Comparison of ENCODE assay signal across 23 cellular contexts in genomic region chr1:61269648-61270047, GRCh38.
DNase-seq lines count a peak whose midpoint lies in the region; ATAC-seq lines count a peak whose summit lies in the region.
"Had no signal": no experiment of that assay in that cellular context is flagged by ENCODE, and none has a peak within 500 bp of the region (broad histone marks: within the 10 kb centered on the region; RNA-seq: fewer than 3 reads in every experiment).

No MANE protein-coding gene starts in this region.

- no peak for ATAC-seq in activated CD4-positive, alpha-beta T cell treated with anti-CD3 and anti-CD28 coated beads for 36 hours
- no peak for ATAC-seq in effector memory CD8-positive, alpha-beta T cell (replicated peaks)
- ATAC-seq in HG03025 (IDR thresholded peaks at IDR 0.05; ENCODE audit: low FRiP score, unreplicated experiment): no peak
- ATAC-seq: A549, GM12878 had no signal

- no peaks in the 10 kb centered on the region for H3K9me3 Mint-ChIP-seq in activated CD4-positive, alpha-beta T cell treated with anti-CD3 and anti-CD28 coated beads for 36 hours (ENCODE audit: low read depth)
- no peaks in the 10 kb centered on the region for H3K9me3 Mint-ChIP-seq in effector memory CD8-positive, alpha-beta T cell
- H3K9me3 Mint-ChIP-seq: activated naive CD4-positive, alpha-beta T cell treated with anti-CD3 and anti-CD28 coated beads for 36 hours; dendritic cell treated with granulocyte-macrophage colony-stimulating factor and Interleukin-4, amounts not matched to agents 40 ng/mL and 50 ng/mL, for 4 days had no signal

- intact Hi-C loops in activated CD4-positive, alpha-beta T cell treated with anti-CD3 and anti-CD28 coated beads for 36 hours (cut with DNase I, micrococcal nuclease): loop anchor here (1.0 to 10.0 kb wide), 5 partner anchors 63 to 219 kb away; partner anchors contain the start of gene NFIA (in 1 of the 2)

- POLR2A ChIA-PET in activated CD4-positive, alpha-beta T cell treated with anti-CD3 and anti-CD28 coated beads for 36 hours (lab: Charles Lee): no interaction called here

- peaks cover 5% of the 10 kb centered on the region for H3K27me3 Mint-ChIP-seq in activated CD4-positive, alpha-beta T cell treated with anti-CD3 and anti-CD28 coated beads for 36 hours
- no peaks in the 10 kb centered on the region for H3K27me3 Mint-ChIP-seq in effector memory CD8-positive, alpha-beta T cell
- H3K27me3 Mint-ChIP-seq: dendritic cell treated with granulocyte-macrophage colony-stimulating factor and Interleukin-4, amounts not matched to agents 40 ng/mL and 50 ng/mL, for 4 days had no signal

- DNase-seq in activated CD4-positive, alpha-beta T cell treated with anti-CD3 and anti-CD28 coated beads for 36 hours: no peak
- no peak for DNase-seq in activated CD4-positive, alpha-beta T cell treated with anti-CD3 and anti-CD28 coated beads for 4 hours
- DNase-seq in NCI-H526 (lab: John Stamatoyannopoulos, UW) (peak; percentile 35 to 43), pons (ENCODE audit: low spot score) (peak; percentile 81), C1 segment of cervical spinal cord (lab: John Stamatoyannopoulos, UW) (no peak), Ammon's horn (ENCODE audit: low spot score) (no peak)
- DNase-seq in effector memory CD8-positive, alpha-beta T cell: no peak
- DNase-seq: activated CD4-positive, alpha-beta T cell treated with anti-CD3 and anti-CD28 coated beads, Interleukin-2, amount 50 U/mL, for 48 hours; activated naive CD4-positive, alpha-beta T cell treated with anti-CD3 and anti-CD28 coated beads for 36 hours; DND-41; IMR-90; kidney glomerular epithelial cell; NCI-H1105; NCI-H1930; NCI-H226; NCI-H774; occipital lobe; WERI-Rb-1 had no signal

- no peak overlapping the region for H3K4me3 Mint-ChIP-seq in activated CD4-positive, alpha-beta T cell treated with anti-CD3 and anti-CD28 coated beads for 36 hours
- H3K4me3 Mint-ChIP-seq in effector memory CD8-positive, alpha-beta T cell: peak overlapping the region; percentile 19 to 41
- H3K4me3 Mint-ChIP-seq: activated naive CD4-positive, alpha-beta T cell treated with anti-CD3 and anti-CD28 coated beads for 36 hours; B cell; dendritic cell treated with granulocyte-macrophage colony-stimulating factor and Interleukin-4, amounts not matched to agents 40 ng/mL and 50 ng/mL, for 4 days had no signal

- H3K4me1 Mint-ChIP-seq in activated CD4-positive, alpha-beta T cell treated with anti-CD3 and anti-CD28 coated beads for 36 hours: peaks cover 40% of the 10 kb centered on the region
- peaks cover 8 to 27% of the 10 kb centered on the region in 2 donors for H3K4me1 Mint-ChIP-seq in effector memory CD8-positive, alpha-beta T cell (ENCODE audit: low read depth in 2 of 2)
- H3K4me1 Mint-ChIP-seq: B cell had no signal

- no peaks in the 10 kb centered on the region for H3K36me3 Mint-ChIP-seq in activated CD4-positive, alpha-beta T cell treated with anti-CD3 and anti-CD28 coated beads for 36 hours (ENCODE audit: low read depth)
- no peaks in the 10 kb centered on the region for H3K36me3 Mint-ChIP-seq in effector memory CD8-positive, alpha-beta T cell (ENCODE audit: insufficient read depth)

- peak overlapping the region; percentile 76 for H3K27ac Mint-ChIP-seq in activated CD4-positive, alpha-beta T cell treated with anti-CD3 and anti-CD28 coated beads for 36 hours
- H3K27ac Mint-ChIP-seq in effector memory CD8-positive, alpha-beta T cell: peak overlapping the region in 1 of 2 donors; percentile 68
- H3K27ac Mint-ChIP-seq: activated naive CD4-positive, alpha-beta T cell treated with anti-CD3 and anti-CD28 coated beads for 36 hours; B cell; dendritic cell treated with granulocyte-macrophage colony-stimulating factor and Interleukin-4, amounts not matched to agents 40 ng/mL and 50 ng/mL, for 4 days had no signal

- CTCF ChIA-PET in activated CD4-positive, alpha-beta T cell treated with anti-CD3 and anti-CD28 coated beads for 36 hours (lab: Charles Lee): interaction anchor here (0.7 to 1.8 kb wide), 4 partner anchors 45 to 208 kb away, joined by 3 to 5 read pairs (median 3); no protein-coding TSS in a partner anchor

Comparison
In these comparisons a context has a peak if more than half of its experiments do, and no peak if none do; other contexts are left out.
1. DNase-seq: peak in NCI-H526 (2 of 2) and pons (single experiment); none in activated CD4-positive, alpha-beta T cell treated with anti-CD3 and anti-CD28 coated beads for 36 hours (single experiment), activated CD4-positive, alpha-beta T cell treated with anti-CD3 and anti-CD28 coated beads for 4 hours (0 of 2), effector memory CD8-positive, alpha-beta T cell (0 of 3), C1 segment of cervical spinal cord (0 of 14) and Ammon's horn (single experiment).